8 cellular contexts compared by ENCODE assay signal in genomic region chr11:64318694-64319420, GRCh38. TPM values are rescaled to one million over a fixed set of nuclear protein-coding genes. Genes with fewer than 3 reads are reported as not detected.
A peak's percentile ranks its signal among the peaks of the same experiment; 100 is the strongest.
DNase-seq lines count a peak whose midpoint lies in the region; ATAC-seq and TF ChIP-seq lines count a peak whose summit lies in the region.

No MANE protein-coding gene starts in this region.

- H3K4me1 Mint-ChIP-seq in Caco-2 (ENCODE audit: low read depth, unreplicated experiment) = peaks cover 24% of the 10 kb centered on the region
- H3K4me1 Mint-ChIP-seq in osteocyte (ENCODE audit: unreplicated experiment) = peaks cover 39% of the 10 kb centered on the region

- CTCF ChIA-PET in Caco-2 (lab: Charles Lee) = interaction anchor here (0.6 to 3.6 kb wide), 14 partner anchors 10 to 460 kb away, joined by 3 to 274 read pairs (median 16); partner anchors contain the start of genes CATSPERZ, ESRRA and SF1
- CTCF ChIA-PET in OCI-LY7 (lab: Charles Lee; ENCODE audit: unreplicated experiment) = interaction anchor here (1.4 to 2.1 kb wide), 3 partner anchors 13 to 37 kb away, joined by 9 to 33 read pairs (median 12); no protein-coding TSS in a partner anchor

- ATAC-seq in GM19351 (IDR thresholded peaks at IDR 0.05; ENCODE audit: unreplicated experiment) = no peak

- H3K4me2 ChIP-seq in OCI-LY7 (ENCODE audit: low read length) = peak overlapping the region; percentile 79

- H3K27ac ChIP-seq in OCI-LY7 (ENCODE audit: low read depth, low read length, poor library complexity, severe bottlenecking) = peak overlapping the region; percentile 88

- no peak overlapping the region; the same call in 1 of the 2 replicates for H2AFZ ChIP-seq in OCI-LY7 (ENCODE audit: low read length)

- H4K20me1 ChIP-seq in OCI-LY7 (ENCODE audit: insufficient read depth, low read length) = no peaks in the 10 kb centered on the region

- no peaks in the 10 kb centered on the region for H3K9me3 ChIP-seq in Caco-2
- no peaks in the 10 kb centered on the region for H3K9me3 ChIP-seq in OCI-LY7 (ENCODE audit: low read length)

- H3K27me3 Mint-ChIP-seq in Caco-2 (ENCODE audit: insufficient read depth, unreplicated experiment) (no peaks in the 10 kb centered on the region), osteocyte (ENCODE audit: unreplicated experiment) (no peaks in the 10 kb centered on the region)

- H3K4me3 Mint-ChIP-seq in Caco-2 (ENCODE audit: unreplicated experiment) = peak overlapping the region; percentile 84
- peak overlapping the region; percentile 92 for H3K4me3 Mint-ChIP-seq in osteocyte (ENCODE audit: unreplicated experiment)

- H3K36me3 ChIP-seq in Caco-2 (ENCODE audit: control insufficient read depth, insufficient read depth, low read length) (peaks cover 5% of the 10 kb centered on the region), OCI-LY7 (ENCODE audit: insufficient read depth, low read length) (peaks cover 71% of the 10 kb centered on the region)

- POLR2A ChIA-PET in Caco-2 (lab: Charles Lee) (interaction anchor here (1.2 to 2.6 kb wide), 7 partner anchors 13 to 460 kb away, joined by 5 to 86 read pairs (median 9); partner anchors contain the start of genes ESRRA and SF1), OCI-LY7 (lab: Charles Lee) (interaction anchor here (0.6 to 1.9 kb wide), 9 partner anchors 13 to 520 kb away, joined by 4 to 17 read pairs (median 10); partner anchors contain the start of genes ESRRA and FKBP2)

- TF ChIP-seq CTCF in Caco-2 (IDR thresholded peaks at IDR 0.05; ENCODE audit: insufficient read depth in 1 of 2, low read depth in 1 of 2, low read length in 1 of 2, severe bottlenecking in 1 of 2, unreplicated experiment in 1 of 2) = no peak
- no peak for TF ChIP-seq CTCF in OCI-LY7 (conservative IDR thresholded peaks at IDR 0.05; ENCODE audit: low read length)
- no peak for TF ChIP-seq CTCF in epithelial cell of esophagus (IDR thresholded peaks at IDR 0.05; ENCODE audit: insufficient read depth, low read depth, low read length, missing control alignments)
- TF ChIP-seq CTCF in osteocyte (IDR thresholded peaks at IDR 0.05) = no peak

- H3K9me3 Mint-ChIP-seq in Caco-2 (ENCODE audit: unreplicated experiment) (no peaks in the 10 kb centered on the region), osteocyte (ENCODE audit: unreplicated experiment) (no peaks in the 10 kb centered on the region)

- peaks cover 17% of the 10 kb centered on the region; the same call in 1 of the 2 replicates for H3K79me2 ChIP-seq in OCI-LY7 (ENCODE audit: insufficient read depth, low read depth, low read length)

- no peaks in the 10 kb centered on the region for H3K27me3 ChIP-seq in Caco-2 (replicated peaks; ENCODE audit: control insufficient read depth, insufficient read depth, low read length)

- H3K36me3 Mint-ChIP-seq in Caco-2 (ENCODE audit: insufficient read depth, unreplicated experiment) = peaks cover 70% of the 10 kb centered on the region
- peaks cover 21% of the 10 kb centered on the region for H3K36me3 Mint-ChIP-seq in osteocyte (ENCODE audit: unreplicated experiment)

- BruUV-seq in Caco-2 (replicated peaks; lab: Mats Ljungman, UMichigan) (TSS peak; percentile 39), OCI-LY7 (replicated peaks; lab: Mats Ljungman, UMichigan) (TSS peak; percentile 55)

- H3K9me2 ChIP-seq in OCI-LY7 (ENCODE audit: insufficient read depth, low read length) = no peaks in the 10 kb centered on the region

- H3K4me1 ChIP-seq in Caco-2 = peaks cover 21% of the 10 kb centered on the region
- H3K4me1 ChIP-seq in OCI-LY7 (ENCODE audit: insufficient read depth, low read length, poor library complexity, severe bottlenecking) = peaks cover 29% of the 10 kb centered on the region

- intact Hi-C loops in Caco-2 (cut with micrococcal nuclease; ENCODE audit: unreplicated experiment) = loop anchor here (5.0 kb wide), 1 partner anchor 88 kb away; no protein-coding TSS in a partner anchor
- intact Hi-C loops in OCI-LY7 (cut with micrococcal nuclease; ENCODE audit: unreplicated experiment) = loop anchor here (1.0 to 2.0 kb wide), 2 partner anchors 12 to 22 kb away; partner anchors contain the start of gene CCDC88B

- peak overlapping the region; percentile 70 for H3K4me3 ChIP-seq in Caco-2 (ENCODE audit: low read depth, low read length)
- peak overlapping the region; percentile 83 for H3K4me3 ChIP-seq in OCI-LY7 (ENCODE audit: low read depth, low read length, poor library complexity, severe bottlenecking)
- peak overlapping the region; percentile 80 for H3K4me3 ChIP-seq in epithelial cell of esophagus (ENCODE audit: low read length)

- DNase-seq in Caco-2 (peak in 1 of 2 experiments; percentile 29), OCI-LY7 (ENCODE audit: low spot score) (no peak), epithelial cell of esophagus (ENCODE audit: low read depth) (no peak), osteocyte (ENCODE audit: extremely low spot score, unreplicated experiment) (no peak), NCI-H128 (lab: John Stamatoyannopoulos, UW; ENCODE audit: unreplicated experiment) (no peak), NOMO-1 treated with DMSO at 0.1 percent for 48 hours (lab: John Stamatoyannopoulos, UW; ENCODE audit: unreplicated experiment) (no peak), DMS153 treated with DMSO at 0.1 percent for 48 hours (lab: John Stamatoyannopoulos, UW; ENCODE audit: unreplicated experiment) (no peak)

- peak overlapping the region; percentile 97 for H3K27ac Mint-ChIP-seq in Caco-2 (ENCODE audit: unreplicated experiment)
- H3K27ac Mint-ChIP-seq in osteocyte (ENCODE audit: unreplicated experiment) = peak overlapping the region; percentile 99

RNA-seq across cellular contexts. Expression of gene PRDX5, which starts 0.9 kb away (rescaled TPM):
- total RNA-seq in Caco-2 (2022) = 269 and 306 TPM in 2 replicates
- total RNA-seq in OCI-LY7 (2014; rRNA removed; shearing (Covaris generic)) = 177 and 200 TPM in 2 replicates
- total RNA-seq in OCI-LY7 (2022) = 168 and 217 TPM in 2 replicates
- 215 and 217 TPM in 2 replicates for total RNA-seq in osteocyte

RNA-seq across cellular contexts. Expression of gene TRMT112, which starts 1.5 kb away (rescaled TPM):
- total RNA-seq in Caco-2 (2022) (235 and 246 TPM in 2 replicates), OCI-LY7 (2022) (198 and 205 TPM in 2 replicates), osteocyte (159 and 174 TPM in 2 replicates)
- total RNA-seq in OCI-LY7 (2014; rRNA removed; shearing (Covaris generic)) = 322 and 414 TPM in 2 replicates

RNA-seq across cellular contexts. Expression of gene ESRRA, which starts 13.5 kb away (rescaled TPM):
- total RNA-seq in Caco-2 (2022) = 66.9 and 71.7 TPM in 2 replicates
- total RNA-seq in OCI-LY7 (2014; rRNA removed; shearing (Covaris generic)) = 28.6 and 42.3 TPM in 2 replicates
- 44.9 and 57.8 TPM in 2 replicates for total RNA-seq in OCI-LY7 (2022)
- total RNA-seq in osteocyte = 32.7 and 37.4 TPM in 2 replicates

RNA-seq across cellular contexts. Expression of gene CATSPERZ, which starts 18.7 kb away (rescaled TPM):
- total RNA-seq in Caco-2 (2022) = 12.8 and 16.7 TPM in 2 replicates
- 0.38 and 3.2 TPM in 2 replicates for total RNA-seq in OCI-LY7 (2014; rRNA removed; shearing (Covaris generic))
- 1.4 TPM in 1 of 2 replicates, not detected in the other for total RNA-seq in OCI-LY7 (2022)
- total RNA-seq in osteocyte = not detected in 2 replicates

RNA-seq across cellular contexts. Expression of gene CCDC88B, which starts 21.1 kb away (rescaled TPM):
- 3.6 and 3.9 TPM in 2 replicates for total RNA-seq in Caco-2 (2022)
- 40.7 and 44.1 TPM in 2 replicates for total RNA-seq in OCI-LY7 (2014; rRNA removed; shearing (Covaris generic))
- 61.5 and 67.2 TPM in 2 replicates for total RNA-seq in OCI-LY7 (2022)
- 0.30 TPM in 1 of 2 replicates, not detected in the other for total RNA-seq in osteocyte
